ENCODE assay signal across 8 cellular contexts in the genomic region with DNA sequence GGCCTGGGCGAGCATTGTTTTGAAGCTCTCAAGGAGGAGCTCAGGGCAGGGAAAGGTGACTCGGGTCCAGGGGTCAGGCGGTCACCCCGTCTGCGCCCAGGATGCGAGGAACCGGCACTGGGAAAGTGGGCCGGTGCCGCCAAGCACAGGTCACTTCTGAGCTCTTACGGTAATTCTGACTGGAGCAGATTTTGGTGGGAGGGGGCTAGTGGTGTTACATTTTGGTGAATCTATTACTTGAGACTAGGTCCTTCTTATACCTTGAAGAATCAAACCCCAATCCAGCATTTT. TPM values are rescaled to one million over a fixed set of nuclear protein-coding genes. Genes with fewer than 3 reads are reported as not detected.
A peak's percentile ranks its signal among the peaks of the same experiment; 100 is the strongest.
DNase-seq lines count a peak whose midpoint lies in the region; ATAC-seq, FAIRE-seq and TF ChIP-seq lines count a peak whose summit lies in the region.

No MANE protein-coding gene starts in this region.

- TF ChIP-seq POLR2A in K562 (conservative IDR thresholded peaks at IDR 0.05) (no peak), upper lobe of left lung (IDR thresholded peaks at IDR 0.05) (no peak)

- H2AFZ ChIP-seq in K562 (ENCODE audit: low read depth, low read length) = peak overlapping the region; percentile 96

- no peaks in the 10 kb centered on the region for H3K9me1 ChIP-seq in K562 (ENCODE audit: control insufficient read depth, insufficient read depth, low read length)

- H3K27ac ChIP-seq in K562 (ENCODE audit: extremely low read depth, low read depth, low read length) = peak overlapping the region; percentile 82
- H3K27ac ChIP-seq in lower lobe of right lung = peak overlapping the region; percentile 96
- H3K27ac ChIP-seq in upper lobe of left lung = peak overlapping the region; percentile 92 to 99 (median 98)

- 3% methylated on average over 10 of the region's 10 CpGs for WGBS in K562 (ENCODE audit: insufficient coverage, low coverage, missing lambda C conversion rate)
- WGBS in upper lobe of left lung, 2 donors = 1 to 3% methylated on average over 9 to 10 of the region's 10 CpGs

- no peaks in the 10 kb centered on the region for H3K27me3 ChIP-seq in K562 (ENCODE audit: control insufficient read depth in 2 of 2, insufficient read depth in 2 of 2, low read length in 2 of 2)
- H3K27me3 ChIP-seq in lower lobe of right lung (ENCODE audit: low read depth) = no peaks in the 10 kb centered on the region
- H3K27me3 ChIP-seq in upper lobe of left lung = no peaks in the 10 kb centered on the region

- no peaks in the 10 kb centered on the region for H4K20me1 ChIP-seq in K562 (replicated peaks; ENCODE audit: control insufficient read depth, insufficient read depth, low read length)

- in situ Hi-C loops in K562 (cut with MboI) = no loop called here

- TF ChIP-seq RAD21 in K562 (CRISPR knock-in tag; conservative IDR thresholded peaks at IDR 0.05 in 1 of 2, IDR thresholded peaks at IDR 0.05 in 1 of 2) = no peak

- H3K27ac Mint-ChIP-seq in CD14-positive monocyte = peak overlapping the region; percentile 75 to 93 (median 86)

- FAIRE-seq in K562 (lab: Jason Lieb, UNC) = no peak

- TF ChIP-seq CTCF in CD14-positive monocyte (IDR thresholded peaks at IDR 0.05) (no peak), K562 (IDR thresholded peaks at IDR 0.05 in 2 of 3, conservative IDR thresholded peaks at IDR 0.05 in 1 of 3; ENCODE audit: insufficient read depth in 2 of 3, low read depth in 1 of 3, low read length in 3 of 3) (no peak), lower lobe of right lung (IDR thresholded peaks at IDR 0.05) (no peak), upper lobe of left lung (IDR thresholded peaks at IDR 0.05) (no peak)

- intact Hi-C loops in CD14-positive monocyte (cut with micrococcal nuclease) (loop anchor here in 1 of 2 donors (5.0 to 10.0 kb wide), 2 partner anchors 53 to 335 kb away; a partner anchor contains a TSS), K562 (cut with micrococcal nuclease) (loop anchor here (5.0 to 10.0 kb wide), 2 partner anchors 90 to 133 kb away; a partner anchor contains a TSS), lower lobe of right lung (cut with DNase I) (loop anchor here (10.0 kb wide), 1 partner anchor 133 kb away; no protein-coding TSS in a partner anchor)

- ATAC-seq in HG03139 (IDR thresholded peaks at IDR 0.05; ENCODE audit: unreplicated experiment) (peak; percentile 11), K562 (peak; percentile 42; the same call in 2 of the 3 replicates), lower lobe of right lung (peak in 1 of 2 donors; percentile 63), upper lobe of left lung (ENCODE audit: low FRiP score in 2 of 2) (peak in 1 of 2 donors; percentile 41)

- H3K27me3 Mint-ChIP-seq in CD14-positive monocyte (ENCODE audit: low read depth in 3 of 3) = peaks cover 0 to 3% (median 2%) of the 10 kb centered on the region in 3 donors

- H3K4me3 ChIP-seq in K562 (peak overlapping the region; percentile 84), lower lobe of right lung (peak overlapping the region; percentile 81), upper lobe of left lung (peak overlapping the region; percentile 50 to 94 (median 74))

- H3K9me3 ChIP-seq in K562 (replicated peaks; ENCODE audit: control insufficient read depth, insufficient read depth, low read depth, low read length) = no peaks in the 10 kb centered on the region
- H3K9me3 ChIP-seq in lower lobe of right lung = no peaks in the 10 kb centered on the region
- H3K9me3 ChIP-seq in upper lobe of left lung = no peaks in the 10 kb centered on the region

- BruUV-seq in K562 (replicated peaks; lab: Mats Ljungman, UMichigan) = TSS peak; percentile 92

- DNase-seq in CD14-positive monocyte (ENCODE audit: low spot score) = no peak
- DNase-seq in K562 (ENCODE audit: extremely low read depth in 1 of 4, low spot score in 3 of 4) = no peak
- no peak for DNase-seq in lower lobe of right lung
- no peak for DNase-seq in upper lobe of left lung
- no peak for DNase-seq in SKM-1 (lab: John Stamatoyannopoulos, UW; ENCODE audit: unreplicated experiment)
- DNase-seq in stimulated activated CD8-positive, alpha-beta memory T cell treated with anti-CD3 and anti-CD28 coated beads, Interleukin-4, amount 100 ng/mL, for 48 hours = no peak
- no peak for DNase-seq in NCI-H2029 treated with DMSO at 0.1 percent for 48 hours (lab: John Stamatoyannopoulos, UW)

- POLR2A ChIA-PET in K562 (lab: Yijun Ruan, JAX) = interaction anchor here (0.7 to 2.3 kb wide), 7 partner anchors 11 to 459 kb away, joined by 3 to 8 read pairs (median 3); no protein-coding TSS in a partner anchor

- peak overlapping the region; percentile 81 to 92 for H3K4me3 Mint-ChIP-seq in CD14-positive monocyte

- CTCF ChIA-PET in K562 (lab: Yijun Ruan, JAX; ENCODE audit: low intra/inter-chr PET ratio) = interaction anchor here (0.6 kb wide), 1 partner anchor 52 kb away, joined by 3 read pairs; no protein-coding TSS in a partner anchor

- H3K4me1 ChIP-seq in K562 (replicated peaks in 1 of 2; ENCODE audit: control insufficient read depth in 2 of 2, insufficient read depth in 2 of 2, low read length in 2 of 2) (peaks cover 0 to 12% of the 10 kb centered on the region in 2 experiments; a peak in 3 of 5 replicates), lower lobe of right lung (peaks cover 40% of the 10 kb centered on the region), upper lobe of left lung (peaks cover 16 to 39% (median 26%) of the 10 kb centered on the region in 4 donors)

- peaks cover 14% of the 10 kb centered on the region; the same call in 2 of the 3 replicates for H3K79me2 ChIP-seq in K562 (ENCODE audit: control insufficient read depth, insufficient read depth, low read length)

- peaks cover 11 to 15% of the 10 kb centered on the region in 2 donors for H3K36me3 Mint-ChIP-seq in CD14-positive monocyte

- H3K9ac ChIP-seq in K562 (ENCODE audit: insufficient read depth in 1 of 2, low read depth in 2 of 2, low read length in 2 of 2) = peak overlapping the region; percentile 87 to 97

- H3K36me3 ChIP-seq in K562 (ENCODE audit: control insufficient read depth, insufficient read depth, low read length) = peaks cover under 1% of the 10 kb centered on the region; the same call in 1 of the 3 replicates
- peaks cover under 1% of the 10 kb centered on the region for H3K36me3 ChIP-seq in lower lobe of right lung
- peaks cover 0 to 6% (median 0%) of the 10 kb centered on the region in 4 donors for H3K36me3 ChIP-seq in upper lobe of left lung

- peaks cover 18% of the 10 kb centered on the region for H3K4me1 Mint-ChIP-seq in CD14-positive monocyte

- H3K4me2 ChIP-seq in K562 (ENCODE audit: insufficient read depth, low read length) = peak overlapping the region; percentile 93

- TF ChIP-seq EP300 in K562 (IDR thresholded peaks at IDR 0.05; ENCODE audit: low read length) = no peak
- TF ChIP-seq EP300 in upper lobe of left lung (IDR thresholded peaks at IDR 0.05) = no peak

- peaks cover 0 to 3% (median 1%) of the 10 kb centered on the region in 7 donors for H3K9me3 Mint-ChIP-seq in CD14-positive monocyte

TF ChIP-seq in K562, 482 proteins besides CTCF, POLR2A, EP300 and RAD21 (continues in another document):
- no peak for TF ChIP-seq ESRRA (IDR thresholded peaks at IDR 0.05; ENCODE audit: borderline replicate concordance, low read depth)
- TF ChIP-seq, protein P1, sequence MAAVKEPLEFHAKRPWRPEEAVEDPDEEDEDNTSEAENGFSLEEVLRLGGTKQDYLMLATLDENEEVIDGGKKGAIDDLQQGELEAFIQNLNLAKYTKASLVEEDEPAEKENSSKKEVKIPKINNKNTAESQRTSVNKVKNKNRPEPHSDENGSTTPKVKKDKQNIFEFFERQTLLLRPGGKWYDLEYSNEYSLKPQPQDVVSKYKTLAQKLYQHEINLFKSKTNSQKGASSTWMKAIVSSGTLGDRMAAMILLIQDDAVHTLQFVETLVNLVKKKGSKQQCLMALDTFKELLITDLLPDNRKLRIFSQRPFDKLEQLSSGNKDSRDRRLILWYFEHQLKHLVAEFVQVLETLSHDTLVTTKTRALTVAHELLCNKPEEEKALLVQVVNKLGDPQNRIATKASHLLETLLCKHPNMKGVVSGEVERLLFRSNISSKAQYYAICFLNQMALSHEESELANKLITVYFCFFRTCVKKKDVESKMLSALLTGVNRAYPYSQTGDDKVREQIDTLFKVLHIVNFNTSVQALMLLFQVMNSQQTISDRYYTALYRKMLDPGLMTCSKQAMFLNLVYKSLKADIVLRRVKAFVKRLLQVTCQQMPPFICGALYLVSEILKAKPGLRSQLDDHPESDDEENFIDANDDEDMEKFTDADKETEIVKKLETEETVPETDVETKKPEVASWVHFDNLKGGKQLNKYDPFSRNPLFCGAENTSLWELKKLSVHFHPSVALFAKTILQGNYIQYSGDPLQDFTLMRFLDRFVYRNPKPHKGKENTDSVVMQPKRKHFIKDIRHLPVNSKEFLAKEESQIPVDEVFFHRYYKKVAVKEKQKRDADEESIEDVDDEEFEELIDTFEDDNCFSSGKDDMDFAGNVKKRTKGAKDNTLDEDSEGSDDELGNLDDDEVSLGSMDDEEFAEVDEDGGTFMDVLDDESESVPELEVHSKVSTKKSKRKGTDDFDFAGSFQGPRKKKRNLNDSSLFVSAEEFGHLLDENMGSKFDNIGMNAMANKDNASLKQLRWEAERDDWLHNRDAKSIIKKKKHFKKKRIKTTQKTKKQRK (IDR thresholded peaks at IDR 0.05; ENCODE audit: borderline replicate concordance, low read depth, low read length) = no peak
- TF ChIP-seq GTF2E2 (tag; IDR thresholded peaks at IDR 0.05) = 0 out of 2 replicates have a peak, but pooled peaks have one; percentile 12

RNA-seq across cellular contexts. Expression of a gene that starts 0.6 kb away (rescaled TPM):
- polyA plus RNA-seq in CD14-positive monocyte = 10 to 100 TPM in 1 of 2 donors, 1 to 10 TPM in 1; 8.7 to 15.9 TPM
- 14.0 and 34.0 TPM in 2 replicates for total RNA-seq in K562 (2011; cell fraction: chromatin; rRNA removed; ENCODE audit: low replicate concordance)
- 9.2 and 9.6 TPM in 2 replicates for total RNA-seq in K562 (2011; cell fraction: nucleolus; rRNA removed)
- 14.1 and 22.3 TPM in 2 replicates for total RNA-seq in K562 (2011; cell fraction: nucleoplasm; rRNA removed)
- total RNA-seq in K562 (2014; rRNA removed) = 3.4 and 3.9 TPM in 2 replicates
- total RNA-seq in K562 (2014; rRNA removed; fragmentation: Illumina TruSeq; extraction: Trizol) = 4.8 and 6.1 TPM in 2 replicates
- total RNA-seq in K562 (2015; rRNA removed; fragmentation: Illumina TruSeq; extraction: Trizol) = 6.3 and 6.8 TPM in 2 replicates
- 6.4 and 6.6 TPM in 2 replicates for total RNA-seq in K562 (2021)
- 4.8 and 5.7 TPM in 2 replicates for polyA plus RNA-seq in K562 (2011; rRNA removed)
- polyA plus RNA-seq in K562 (2011; cell fraction: cytosol; rRNA removed) = 0.91 and 2.4 TPM in 2 replicates
- 9.6 and 12.8 TPM in 2 replicates for polyA plus RNA-seq in K562 (2011; cell fraction: nucleus; rRNA removed)
- 3.3 and 4.7 TPM in 2 replicates for polyA plus RNA-seq in K562 (2012)
- 5.4 and 5.7 TPM in 2 replicates for polyA plus RNA-seq in K562 (2014; fragmentation: Illumina TruSeq; extraction: Trizol)
- 1 to 10 TPM; 1.6 to 1.8 TPM for polyA plus RNA-seq in K562 (2014; fragmentation: Nextera tagmentation; extraction: Ambion mirVana)
- 3.5 and 4.0 TPM in 2 replicates for polyA plus RNA-seq in K562 (2014; rRNA removed)
- 10.5 and 12.9 TPM in 2 replicates for polyA minus RNA-seq in K562 (2011; rRNA and poly(A)+ RNA removed)
- polyA minus RNA-seq in K562 (2011; cell fraction: cytosol; rRNA and poly(A)+ RNA removed) = 2.9 and 5.3 TPM in 2 replicates
- polyA minus RNA-seq in K562 (2011; cell fraction: nucleus; rRNA and poly(A)+ RNA removed) = 11.6 and 17.3 TPM in 2 replicates
- total RNA-seq in lower lobe of right lung = 42.4 TPM
- 10 to 100 TPM; 28.6 to 48.7 (median 36.8) TPM for total RNA-seq in upper lobe of left lung
